26 cellular contexts compared by ENCODE assay signal in the genomic region with DNA sequence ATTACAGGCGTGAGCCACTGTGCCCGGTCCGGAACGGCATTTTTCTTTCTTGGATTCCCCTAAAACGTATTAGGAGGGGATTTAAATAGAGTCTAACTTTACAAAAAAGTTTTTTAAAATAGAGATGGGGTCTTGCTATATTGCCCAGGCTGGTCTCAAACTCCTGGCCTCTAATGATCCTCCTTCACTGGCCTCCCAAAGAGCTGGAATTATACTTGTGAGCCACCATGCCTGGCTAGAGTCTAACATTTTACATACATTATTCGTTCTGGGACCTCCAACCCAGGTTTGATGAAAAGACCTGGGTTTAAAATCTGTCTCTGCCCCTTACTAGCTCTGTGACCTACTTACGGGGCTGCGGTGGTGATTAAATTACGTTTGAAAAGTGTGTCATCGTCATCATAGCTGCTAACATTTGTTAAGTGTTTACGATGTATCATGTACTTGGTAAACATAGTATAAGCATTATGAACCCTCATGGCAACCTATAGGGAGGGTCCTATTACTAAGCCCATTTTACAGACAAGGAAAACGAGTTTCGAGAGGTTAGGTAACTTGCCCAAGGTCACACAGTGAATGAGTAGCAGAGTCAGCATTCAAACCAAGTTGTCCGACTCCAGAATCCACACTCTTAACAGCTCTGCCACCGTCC. TPM values are rescaled to one million over a fixed set of nuclear protein-coding genes. Genes with fewer than 3 reads are reported as not detected.
"Had no signal": no experiment of that assay in that cellular context is flagged by ENCODE, and none has a peak within 500 bp of the region (broad histone marks: within the 10 kb centered on the region; RNA-seq: fewer than 3 reads in every experiment).

No MANE protein-coding gene starts in this region.

- H3K9me3 ChIP-seq: breast epithelium, esophagus muscularis mucosa, sigmoid colon, testis, vagina had no signal

- H3K27ac ChIP-seq: breast epithelium, testis had no signal

- FAIRE-seq: colon, endothelial cell of umbilical vein, frontal cortex had no signal

- H3K27ac Mint-ChIP-seq: activated CD4-positive, alpha-beta memory T cell treated with anti-CD3 and anti-CD28 coated beads for 36 hours; activated naive CD4-positive, alpha-beta T cell treated with anti-CD3 and anti-CD28 coated beads for 36 hours; activated naive CD8-positive, alpha-beta T cell treated with anti-CD3 and anti-CD28 coated beads, Interleukin-2, amount 10 ng/mL, durations not matched to agents 7 days and 5 days; memory B cell; stimulated activated naive B cell treated with anti-CD40 and anti-IgM and Interleukin-4, amounts not matched to agents 10 μg/mL and 1 μg/mL and 100 μg/mL, for 72 hours; type B pancreatic cell had no signal

- H3K27me3 ChIP-seq: breast epithelium, esophagus muscularis mucosa, sigmoid colon, testis, vagina had no signal

- ATAC-seq: stimulated activated naive B cell treated with anti-CD40 and anti-IgM and Interleukin-4, amounts not matched to agents 10 μg/mL and 1 μg/mL and 100 μg/mL, for 72 hours had no signal

- H3K4me3 Mint-ChIP-seq: activated CD4-positive, alpha-beta memory T cell treated with anti-CD3 and anti-CD28 coated beads for 36 hours; activated naive CD4-positive, alpha-beta T cell treated with anti-CD3 and anti-CD28 coated beads for 36 hours; activated naive CD8-positive, alpha-beta T cell treated with anti-CD3 and anti-CD28 coated beads, Interleukin-2, amount 10 ng/mL, durations not matched to agents 7 days and 5 days; central memory CD8-positive, alpha-beta T cell; memory B cell; stimulated activated naive B cell treated with anti-CD40 and anti-IgM and Interleukin-4, amounts not matched to agents 10 μg/mL and 1 μg/mL and 100 μg/mL, for 72 hours; type B pancreatic cell had no signal

- H3K27me3 Mint-ChIP-seq: activated CD4-positive, alpha-beta memory T cell treated with anti-CD3 and anti-CD28 coated beads for 36 hours; activated naive CD8-positive, alpha-beta T cell treated with anti-CD3 and anti-CD28 coated beads, Interleukin-2, amount 10 ng/mL, durations not matched to agents 7 days and 5 days; central memory CD8-positive, alpha-beta T cell; memory B cell; stimulated activated naive B cell treated with anti-CD40 and anti-IgM and Interleukin-4, amounts not matched to agents 10 μg/mL and 1 μg/mL and 100 μg/mL, for 72 hours; type B pancreatic cell had no signal

- H3K9me3 Mint-ChIP-seq: activated CD4-positive, alpha-beta memory T cell treated with anti-CD3 and anti-CD28 coated beads for 36 hours; activated naive CD4-positive, alpha-beta T cell treated with anti-CD3 and anti-CD28 coated beads for 36 hours; activated naive CD8-positive, alpha-beta T cell treated with anti-CD3 and anti-CD28 coated beads, Interleukin-2, amount 10 ng/mL, durations not matched to agents 7 days and 5 days; central memory CD8-positive, alpha-beta T cell; memory B cell; stimulated activated naive B cell treated with anti-CD40 and anti-IgM and Interleukin-4, amounts not matched to agents 10 μg/mL and 1 μg/mL and 100 μg/mL, for 72 hours; type B pancreatic cell had no signal

- H3K4me3 ChIP-seq: breast epithelium, esophagus muscularis mucosa, sigmoid colon, testis, vagina had no signal

- H3K36me3 ChIP-seq: breast epithelium, vagina had no signal

- H3K4me1 ChIP-seq: breast epithelium had no signal

- DNase-seq: activated CD4-positive, alpha-beta memory T cell treated with anti-CD3 and anti-CD28 coated beads for 36 hours; activated CD4-positive, alpha-beta T cell treated with anti-CD3 and anti-CD28 coated beads for 48 hours; activated naive CD4-positive, alpha-beta T cell treated with anti-CD3 and anti-CD28 coated beads for 36 hours; activated naive CD8-positive, alpha-beta T cell treated with anti-CD3 and anti-CD28 coated beads, Interleukin-2, amount 10 ng/mL, durations not matched to agents 7 days and 5 days; activated T-cell treated with anti-CD3 and anti-CD28 coated beads, Interleukin-2, amount 50 U/mL, for 48 hours; amniotic stem cell; effector memory CD4-positive, alpha-beta T cell; hypothalamus; occipital lobe; sigmoid colon; stimulated activated CD4-positive, alpha-beta T cell treated with anti-CD3 and anti-CD28 coated beads, Interleukin-2, amount 100 ng/mL, for 48 hours; stimulated activated CD8-positive, alpha-beta memory T cell treated with anti-CD3 and anti-CD28 coated beads, Interleukin-4, amount 100 ng/mL, for 48 hours; stimulated activated naive B cell treated with anti-CD40 and anti-IgM and Interleukin-4, amounts not matched to agents 10 μg/mL and 1 μg/mL and 100 μg/mL, for 72 hours; T1000; testis had no signal

RNA-seq across cellular contexts. Expression of a gene that starts 27.4 kb away (rescaled TPM):
- total RNA-seq: frontal cortex had no signal

RNA-seq across cellular contexts. Expression of a gene that starts 33.7 kb away (rescaled TPM):
- total RNA-seq: activated CD4-positive, alpha-beta memory T cell treated with anti-CD3 and anti-CD28 coated beads for 36 hours; activated naive CD4-positive, alpha-beta T cell treated with anti-CD3 and anti-CD28 coated beads for 36 hours; activated naive CD8-positive, alpha-beta T cell treated with anti-CD3 and anti-CD28 coated beads, Interleukin-2, amount 10 ng/mL, durations not matched to agents 7 days and 5 days; breast epithelium; endothelial cell of umbilical vein; esophagus muscularis mucosa; frontal cortex; mononuclear cell; occipital lobe; testis; vagina had no signal
- polyA plus RNA-seq: endothelial cell of umbilical vein, neural cell had no signal

RNA-seq across cellular contexts. Expression of a gene that starts 50.0 kb away (rescaled TPM):
- total RNA-seq: activated naive CD4-positive, alpha-beta T cell treated with anti-CD3 and anti-CD28 coated beads for 36 hours; mononuclear cell had no signal
